Comparison of ENCODE assay signal across 23 cellular contexts in the genomic region with DNA sequence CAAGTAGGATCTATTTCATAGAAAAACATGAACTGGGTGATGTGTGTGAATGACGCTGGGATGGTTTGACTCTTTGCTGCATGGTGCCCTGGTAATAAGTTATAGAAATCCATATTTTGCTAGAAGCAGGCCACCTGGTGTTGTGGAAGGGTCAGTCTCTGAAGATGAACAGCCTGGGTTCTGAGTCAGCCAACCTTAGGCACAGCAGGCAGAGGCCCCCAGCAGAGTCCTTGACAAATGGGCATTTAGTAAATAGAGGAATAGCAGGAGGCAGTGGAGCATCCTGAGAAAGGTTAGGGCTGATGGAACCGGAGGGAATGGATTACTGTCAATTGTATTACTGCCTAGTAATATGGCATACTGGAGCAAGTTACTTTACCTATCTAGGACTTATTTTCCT. TPM values are rescaled to one million over a fixed set of nuclear protein-coding genes. Genes with fewer than 3 reads are reported as not detected.
A peak's percentile ranks its signal among the peaks of the same experiment; 100 is the strongest.
DNase-seq lines count a peak whose midpoint lies in the region; ATAC-seq and TF ChIP-seq lines count a peak whose summit lies in the region.
"Had no signal": no experiment of that assay in that cellular context is flagged by ENCODE, and none has a peak within 500 bp of the region (broad histone marks: within the 10 kb centered on the region; RNA-seq: fewer than 3 reads in every experiment).

No MANE protein-coding gene starts in this region.

- H3K36me3 Mint-ChIP-seq in activated T-helper 17 cell treated with anti-CD3 and anti-CD28 coated beads, Interleukin-2, amount 50 U/mL, for 72 hours (ENCODE audit: low read depth), result no peaks in the 10 kb centered on the region
- peaks cover 4 to 10% (median 10%) of the 10 kb centered on the region in 3 donors for H3K36me3 Mint-ChIP-seq in immature natural killer cell
- no peaks in the 10 kb centered on the region for H3K36me3 Mint-ChIP-seq in stimulated activated effector memory CD8-positive, alpha-beta T cell treated with anti-CD3 and anti-CD28 coated beads, Interleukin-12 subunit alpha, Interleukin-12 subunit beta, amount 100 ng/mL, for 72 hours

- H4K20me1 ChIP-seq in HCT116 (ENCODE audit: insufficient read depth), result no peaks in the 10 kb centered on the region

- H3K9ac ChIP-seq in HCT116 (ENCODE audit: low read length), result no peak overlapping the region

- DNase-seq in HCT116 (ENCODE audit: low read depth, low spot score) (no peak), immature natural killer cell (no peak), right cardiac atrium (no peak), iPS-NIHi7 (ENCODE audit: extremely low spot score) (no peak)
- no peak for DNase-seq in stimulated activated effector memory CD8-positive, alpha-beta T cell treated with anti-CD3 and anti-CD28 coated beads, Interleukin-12 subunit alpha, Interleukin-12 subunit beta, amount 100 ng/mL, for 72 hours (ENCODE audit: low spot score in 2 of 2)
- DNase-seq: activated CD4-positive, alpha-beta T cell treated with anti-CD3 and anti-CD28 coated beads, Interleukin-2, amount 50 U/mL, for 4 hours; activated naive CD4-positive, alpha-beta T cell; amniotic stem cell; CD8-positive, alpha-beta T cell; central memory CD4-positive, alpha-beta T cell; DND-41; effector CD8-positive, alpha-beta T cell; glutamatergic neuron; NCI-H1092; NCI-H2171; NCI-H774; SIG-M5; small intestine; stimulated activated CD4-positive, alpha-beta T cell treated with anti-CD3 and anti-CD28 coated beads, Interleukin-4, amount 100 ng/mL, for 24 hours; T-helper 1 cell; WERI-Rb-1 had no signal

- no peaks in the 10 kb centered on the region for H3K27me3 Mint-ChIP-seq in activated T-helper 17 cell treated with anti-CD3 and anti-CD28 coated beads, Interleukin-2, amount 50 U/mL, for 72 hours
- H3K27me3 Mint-ChIP-seq in immature natural killer cell (ENCODE audit: low read depth in 3 of 3), result peaks cover 0 to 2% (median 0%) of the 10 kb centered on the region in 3 donors

- CTCF ChIA-PET in HCT116 (lab: Charles Lee), result no interaction called here

- H3K4me3 ChIP-seq in HCT116 (replicated peaks in 1 of 2; ENCODE audit: low read depth in 1 of 2, low read length in 2 of 2), result no peak overlapping the region
- no peak overlapping the region for H3K4me3 ChIP-seq in right cardiac atrium (ENCODE audit: low read length)

- no peaks in the 10 kb centered on the region for H3K36me3 ChIP-seq in HCT116 (ENCODE audit: control insufficient read depth in 1 of 2, insufficient read depth in 2 of 2, low read length in 2 of 2)
- H3K36me3 ChIP-seq: WERI-Rb-1 had no signal

- no peak for TF ChIP-seq CTCF in HCT116 (IDR thresholded peaks at IDR 0.05 in 2 of 3, conservative IDR thresholded peaks at IDR 0.05 in 1 of 3; ENCODE audit: borderline replicate concordance in 1 of 3, insufficient read depth in 1 of 3, low read depth in 2 of 3, low read length in 2 of 3)

- H2AFZ ChIP-seq in HCT116 (ENCODE audit: low read depth, low read length, poor library complexity, severe bottlenecking), result no peak overlapping the region

- H3K9me2 ChIP-seq in HCT116 (ENCODE audit: insufficient read depth), result no peaks in the 10 kb centered on the region

- peak; percentile 11; the same call in 1 of the 2 replicates for TF ChIP-seq RAD21 in HCT116 (IDR thresholded peaks at IDR 0.05; ENCODE audit: low read depth)

- peaks cover 7% of the 10 kb centered on the region for H3K4me1 Mint-ChIP-seq in activated T-helper 17 cell treated with anti-CD3 and anti-CD28 coated beads, Interleukin-2, amount 50 U/mL, for 72 hours
- H3K4me1 Mint-ChIP-seq in immature natural killer cell, result peaks cover 54 to 70% of the 10 kb centered on the region in 2 donors
- H3K4me1 Mint-ChIP-seq in stimulated activated effector memory CD8-positive, alpha-beta T cell treated with anti-CD3 and anti-CD28 coated beads, Interleukin-12 subunit alpha, Interleukin-12 subunit beta, amount 100 ng/mL, for 72 hours, result peaks cover 46% of the 10 kb centered on the region

- H3K9me3 Mint-ChIP-seq in activated T-helper 17 cell treated with anti-CD3 and anti-CD28 coated beads, Interleukin-2, amount 50 U/mL, for 72 hours, result no peaks in the 10 kb centered on the region
- no peaks in the 10 kb centered on the region for H3K9me3 Mint-ChIP-seq in immature natural killer cell
- H3K9me3 Mint-ChIP-seq in stimulated activated effector memory CD8-positive, alpha-beta T cell treated with anti-CD3 and anti-CD28 coated beads, Interleukin-12 subunit alpha, Interleukin-12 subunit beta, amount 100 ng/mL, for 72 hours, result no peaks in the 10 kb centered on the region
- H3K9me3 Mint-ChIP-seq: CD8-positive, alpha-beta T cell had no signal

- POLR2A ChIA-PET in HCT116 (lab: Charles Lee), result no interaction called here

- no peak for TF ChIP-seq POLR2A in HCT116 (IDR thresholded peaks at IDR 0.05; ENCODE audit: borderline replicate concordance, extremely low read depth, insufficient read depth, insufficient read length)

- no peak overlapping the region for H3K27ac ChIP-seq in HCT116 (ENCODE audit: low read depth, low read length)
- H3K27ac ChIP-seq in right cardiac atrium (ENCODE audit: low read length), result no peak overlapping the region

- H3K4me1 ChIP-seq in HCT116 (ENCODE audit: control insufficient read depth in 1 of 2, insufficient read depth in 2 of 2, low read length in 2 of 2), result peaks cover 0 to 3% of the 10 kb centered on the region in 2 experiments; a peak in 1 of 4 replicates
- H3K4me1 ChIP-seq in right cardiac atrium (ENCODE audit: control insufficient read depth, insufficient read depth, low read length), result no peaks in the 10 kb centered on the region

- no peak for ATAC-seq in HCT116
- no peak for ATAC-seq in activated T-helper 17 cell treated with anti-CD3 and anti-CD28 coated beads, Interleukin-2, amount 50 U/mL, for 72 hours (replicated peaks)
- ATAC-seq in stimulated activated effector memory CD8-positive, alpha-beta T cell treated with anti-CD3 and anti-CD28 coated beads, Interleukin-12 subunit alpha, Interleukin-12 subunit beta, amount 100 ng/mL, for 72 hours, result no peak
- ATAC-seq in HG03521 (IDR thresholded peaks at IDR 0.05; ENCODE audit: unreplicated experiment), result no peak
- ATAC-seq in right cardiac atrium, result no peak
- ATAC-seq: CD8-positive, alpha-beta T cell had no signal

- no TSS peak for BruUV-seq in HCT116 (replicated peaks; lab: Mats Ljungman, UMichigan)

- H3K9me3 ChIP-seq in HCT116 (ENCODE audit: control insufficient read depth in 1 of 2, insufficient read depth in 1 of 2, low read depth in 1 of 2, low read length in 2 of 2) (no peaks in the 10 kb centered on the region), right cardiac atrium (ENCODE audit: control insufficient read depth, low read length) (no peaks in the 10 kb centered on the region)

- WGBS in right cardiac atrium, result over 99% methylated on average over 2 of the region's 2 CpGs

- H3K27me3 ChIP-seq in HCT116 (ENCODE audit: insufficient read depth, low read length) (no peaks in the 10 kb centered on the region), right cardiac atrium (ENCODE audit: control insufficient read depth, insufficient read depth) (no peaks in the 10 kb centered on the region)

- peak overlapping the region; percentile 42 for H3K27ac Mint-ChIP-seq in activated T-helper 17 cell treated with anti-CD3 and anti-CD28 coated beads, Interleukin-2, amount 50 U/mL, for 72 hours
- peak overlapping the region in 3 of 6 donors; percentile 12 to 84 (median 78) for H3K27ac Mint-ChIP-seq in immature natural killer cell
- H3K27ac Mint-ChIP-seq in stimulated activated effector memory CD8-positive, alpha-beta T cell treated with anti-CD3 and anti-CD28 coated beads, Interleukin-12 subunit alpha, Interleukin-12 subunit beta, amount 100 ng/mL, for 72 hours, result peak overlapping the region; percentile 38
- H3K27ac Mint-ChIP-seq: CD8-positive, alpha-beta T cell had no signal

- intact Hi-C loops in HCT116 (cut with micrococcal nuclease) (no loop called here), right cardiac atrium (cut with DNase I) (no loop called here)

- no peak overlapping the region for H3K4me2 ChIP-seq in HCT116 (ENCODE audit: low read length)

- RAD21 ChIA-PET in HCT116 (lab: Charles Lee; ENCODE audit: low non-redundant PET in 1 of 2, low total read pairs in 2 of 2, uncharacterized antibody in 2 of 2, unreplicated experiment in 2 of 2), result no interaction called here

- H3K79me2 ChIP-seq in HCT116 (ENCODE audit: insufficient read depth, low read length), result no peaks in the 10 kb centered on the region

- H3K4me3 Mint-ChIP-seq in activated T-helper 17 cell treated with anti-CD3 and anti-CD28 coated beads, Interleukin-2, amount 50 U/mL, for 72 hours, result no peak overlapping the region
- H3K4me3 Mint-ChIP-seq in immature natural killer cell, result peak overlapping the region; percentile 30 to 88 (median 82)
- H3K4me3 Mint-ChIP-seq in stimulated activated effector memory CD8-positive, alpha-beta T cell treated with anti-CD3 and anti-CD28 coated beads, Interleukin-12 subunit alpha, Interleukin-12 subunit beta, amount 100 ng/mL, for 72 hours, result peak overlapping the region; percentile 57
- H3K4me3 Mint-ChIP-seq: CD8-positive, alpha-beta T cell had no signal

TF ChIP-seq in HCT116, 20 proteins besides CTCF, POLR2A, EP300 and RAD21:
- TF ChIP-seq SIN3A (IDR thresholded peaks at IDR 0.05; ENCODE audit: low read depth) (no peak), FOSL1 (IDR thresholded peaks at IDR 0.05; ENCODE audit: low read depth) (no peak), ZFX (IDR thresholded peaks at IDR 0.05) (no peak), EZH2phosphoT487 (IDR thresholded peaks at IDR 0.05; ENCODE audit: borderline replicate concordance) (no peak), CBX3 (IDR thresholded peaks at IDR 0.05; ENCODE audit: low read depth) (no peak), JUND (IDR thresholded peaks at IDR 0.05) (no peak), TCF7L2 (IDR thresholded peaks at IDR 0.05; ENCODE audit: borderline replicate concordance, extremely low read depth, insufficient read depth, insufficient read length) (no peak), ZNF274 (IDR thresholded peaks at IDR 0.05; ENCODE audit: low read depth, low read length) (no peak), SP1 (IDR thresholded peaks at IDR 0.05; ENCODE audit: low read depth) (no peak)
TF ChIP-seq in HCT116: peak in this region for 0.

RNA-seq across cellular contexts. Expression of gene FGGY, which starts 20.9 kb away (rescaled TPM):
- total RNA-seq in HCT116 (2021; ENCODE audit: unreplicated experiment) (10.6 TPM), right cardiac atrium (10 to 100 TPM; 17.4 to 20.5 (median 20.2) TPM)
- polyA plus RNA-seq in HCT116 (2012), result 5.7 and 5.8 TPM in 2 replicates
- total RNA-seq in activated T-helper 17 cell treated with anti-CD3 and anti-CD28 coated beads, Interleukin-2, amount 50 U/mL, for 72 hours, result 10 to 100 TPM in 1 of 2 donors, 1 to 10 TPM in 1; 8.1 to 16.4 TPM
- polyA plus RNA-seq in immature natural killer cell (1 to 10 TPM; 4.0 to 8.4 (median 5.1) TPM), right cardiac atrium (10.0 TPM)
